Comparison of ENCODE assay signal across 1 cellular context in the genomic region with DNA sequence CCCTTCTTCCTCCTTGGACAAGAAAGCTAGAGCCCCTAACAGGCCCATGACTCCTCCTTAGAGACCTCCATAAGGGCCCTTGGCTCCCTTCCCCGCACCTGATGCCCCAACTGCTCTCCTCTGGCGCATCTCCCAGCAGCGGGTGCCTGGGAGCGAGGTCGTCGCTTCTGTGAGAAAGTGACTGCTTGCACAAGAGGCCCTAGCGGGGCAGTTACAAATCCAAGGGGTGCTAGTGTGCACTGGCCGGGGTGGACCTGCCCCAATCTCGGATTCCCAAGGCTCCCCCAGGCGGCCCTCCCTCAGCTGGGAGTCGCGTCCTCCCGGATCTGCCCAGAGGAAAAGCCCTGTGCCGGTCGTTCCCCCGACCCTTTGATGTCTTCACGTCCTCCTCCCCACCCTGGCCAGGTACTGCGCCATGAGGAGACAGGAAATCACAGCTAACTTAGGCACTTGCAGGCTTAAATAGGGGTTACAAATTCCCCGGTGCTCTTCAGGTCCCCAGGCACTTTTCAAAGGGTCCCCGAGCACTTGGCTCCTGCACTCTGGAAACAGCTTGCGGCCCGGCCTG.
TF ChIP-seq lines count a peak whose summit lies in the region.

No MANE protein-coding gene starts in this region.

TF ChIP-seq in HepG2, 621 proteins besides CTCF, POLR2A, EP300 and RAD21:
- TF ChIP-seq ZNF143 (CRISPR knock-in tag; IDR thresholded peaks at IDR 0.05): no peak
- no peak for TF ChIP-seq ZNF17 (CRISPR knock-in tag; IDR thresholded peaks at IDR 0.05)
- no peak for TF ChIP-seq NCOA2 (CRISPR knock-in tag; IDR thresholded peaks at IDR 0.05)
- TF ChIP-seq, protein P1, sequence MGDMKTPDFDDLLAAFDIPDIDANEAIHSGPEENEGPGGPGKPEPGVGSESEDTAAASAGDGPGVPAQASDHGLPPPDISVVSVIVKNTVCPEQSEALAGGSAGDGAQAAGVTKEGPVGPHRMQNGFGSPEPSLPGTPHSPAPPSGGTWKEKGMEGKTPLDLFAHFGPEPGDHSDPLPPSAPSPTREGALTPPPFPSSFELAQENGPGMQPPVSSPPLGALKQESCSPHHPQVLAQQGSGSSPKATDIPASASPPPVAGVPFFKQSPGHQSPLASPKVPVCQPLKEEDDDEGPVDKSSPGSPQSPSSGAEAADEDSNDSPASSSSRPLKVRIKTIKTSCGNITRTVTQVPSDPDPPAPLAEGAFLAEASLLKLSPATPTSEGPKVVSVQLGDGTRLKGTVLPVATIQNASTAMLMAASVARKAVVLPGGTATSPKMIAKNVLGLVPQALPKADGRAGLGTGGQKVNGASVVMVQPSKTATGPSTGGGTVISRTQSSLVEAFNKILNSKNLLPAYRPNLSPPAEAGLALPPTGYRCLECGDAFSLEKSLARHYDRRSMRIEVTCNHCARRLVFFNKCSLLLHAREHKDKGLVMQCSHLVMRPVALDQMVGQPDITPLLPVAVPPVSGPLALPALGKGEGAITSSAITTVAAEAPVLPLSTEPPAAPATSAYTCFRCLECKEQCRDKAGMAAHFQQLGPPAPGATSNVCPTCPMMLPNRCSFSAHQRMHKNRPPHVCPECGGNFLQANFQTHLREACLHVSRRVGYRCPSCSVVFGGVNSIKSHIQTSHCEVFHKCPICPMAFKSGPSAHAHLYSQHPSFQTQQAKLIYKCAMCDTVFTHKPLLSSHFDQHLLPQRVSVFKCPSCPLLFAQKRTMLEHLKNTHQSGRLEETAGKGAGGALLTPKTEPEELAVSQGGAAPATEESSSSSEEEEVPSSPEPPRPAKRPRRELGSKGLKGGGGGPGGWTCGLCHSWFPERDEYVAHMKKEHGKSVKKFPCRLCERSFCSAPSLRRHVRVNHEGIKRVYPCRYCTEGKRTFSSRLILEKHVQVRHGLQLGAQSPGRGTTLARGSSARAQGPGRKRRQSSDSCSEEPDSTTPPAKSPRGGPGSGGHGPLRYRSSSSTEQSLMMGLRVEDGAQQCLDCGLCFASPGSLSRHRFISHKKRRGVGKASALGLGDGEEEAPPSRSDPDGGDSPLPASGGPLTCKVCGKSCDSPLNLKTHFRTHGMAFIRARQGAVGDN (CRISPR knock-in tag; IDR thresholded peaks at IDR 0.05): peak; percentile 16; the same call in 1 of the 2 replicates
- TF ChIP-seq, protein P2, sequence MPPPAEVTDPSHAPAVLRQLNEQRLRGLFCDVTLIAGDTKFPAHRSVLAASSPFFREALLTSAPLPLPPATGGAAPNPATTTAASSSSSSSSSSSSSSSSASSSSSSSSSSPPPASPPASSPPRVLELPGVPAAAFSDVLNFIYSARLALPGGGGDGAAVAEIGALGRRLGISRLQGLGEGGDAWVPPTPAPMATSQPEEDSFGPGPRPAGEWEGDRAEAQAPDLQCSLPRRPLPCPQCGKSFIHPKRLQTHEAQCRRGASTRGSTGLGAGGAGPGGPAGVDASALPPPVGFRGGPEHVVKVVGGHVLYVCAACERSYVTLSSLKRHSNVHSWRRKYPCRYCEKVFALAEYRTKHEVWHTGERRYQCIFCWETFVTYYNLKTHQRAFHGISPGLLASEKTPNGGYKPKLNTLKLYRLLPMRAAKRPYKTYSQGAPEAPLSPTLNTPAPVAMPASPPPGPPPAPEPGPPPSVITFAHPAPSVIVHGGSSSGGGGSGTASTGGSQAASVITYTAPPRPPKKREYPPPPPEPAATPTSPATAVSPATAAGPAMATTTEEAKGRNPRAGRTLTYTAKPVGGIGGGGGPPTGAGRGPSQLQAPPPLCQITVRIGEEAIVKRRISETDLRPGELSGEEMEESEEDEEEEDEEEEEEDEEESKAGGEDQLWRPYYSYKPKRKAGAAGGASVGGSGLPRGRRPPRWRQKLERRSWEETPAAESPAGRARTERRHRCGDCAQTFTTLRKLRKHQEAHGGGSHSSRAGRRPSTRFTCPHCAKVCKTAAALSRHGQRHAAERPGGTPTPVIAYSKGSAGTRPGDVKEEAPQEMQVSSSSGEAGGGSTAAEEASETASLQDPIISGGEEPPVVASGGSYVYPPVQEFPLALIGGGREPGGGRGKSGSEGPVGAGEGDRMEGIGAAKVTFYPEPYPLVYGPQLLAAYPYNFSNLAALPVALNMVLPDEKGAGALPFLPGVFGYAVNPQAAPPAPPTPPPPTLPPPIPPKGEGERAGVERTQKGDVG (CRISPR knock-in tag; IDR thresholded peaks at IDR 0.05; ENCODE audit: borderline replicate concordance): no peak
- no peak for TF ChIP-seq FOSL1 (CRISPR knock-in tag; IDR thresholded peaks at IDR 0.05; ENCODE audit: borderline replicate concordance)
- TF ChIP-seq, protein P3, sequence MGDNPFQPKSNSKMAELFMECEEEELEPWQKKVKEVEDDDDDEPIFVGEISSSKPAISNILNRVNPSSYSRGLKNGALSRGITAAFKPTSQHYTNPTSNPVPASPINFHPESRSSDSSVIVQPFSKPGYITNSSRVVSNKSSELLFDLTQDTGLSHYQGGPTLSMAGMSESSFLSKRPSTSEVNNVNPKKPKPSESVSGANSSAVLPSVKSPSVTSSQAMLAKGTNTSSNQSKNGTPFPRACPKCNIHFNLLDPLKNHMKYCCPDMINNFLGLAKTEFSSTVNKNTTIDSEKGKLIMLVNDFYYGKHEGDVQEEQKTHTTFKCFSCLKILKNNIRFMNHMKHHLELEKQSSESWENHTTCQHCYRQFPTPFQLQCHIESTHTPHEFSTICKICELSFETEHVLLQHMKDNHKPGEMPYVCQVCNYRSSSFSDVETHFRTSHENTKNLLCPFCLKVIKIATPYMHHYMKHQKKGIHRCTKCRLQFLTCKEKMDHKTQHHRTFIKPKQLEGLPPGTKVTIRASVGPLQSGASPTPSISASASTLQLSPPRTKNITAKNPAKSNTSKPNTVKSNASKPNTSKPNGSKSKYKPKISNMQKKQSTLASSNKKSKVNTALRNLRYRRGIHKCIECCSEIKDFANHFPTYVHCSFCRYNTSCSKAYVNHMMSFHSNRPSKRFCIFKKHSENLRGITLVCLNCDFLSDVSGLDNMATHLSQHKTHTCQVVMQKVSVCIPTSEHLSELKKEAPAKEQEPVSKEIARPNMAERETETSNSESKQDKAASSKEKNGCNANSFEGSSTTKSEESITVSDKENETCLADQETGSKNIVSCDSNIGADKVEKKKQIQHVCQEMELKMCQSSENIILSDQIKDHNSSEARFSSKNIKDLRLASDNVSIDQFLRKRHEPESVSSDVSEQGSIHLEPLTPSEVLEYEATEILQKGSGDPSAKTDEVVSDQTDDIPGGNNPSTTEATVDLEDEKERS (CRISPR knock-in tag; IDR thresholded peaks at IDR 0.05): no peak
- TF ChIP-seq RCOR2 (CRISPR knock-in tag; IDR thresholded peaks at IDR 0.05): no peak
